In the genomic region with DNA sequence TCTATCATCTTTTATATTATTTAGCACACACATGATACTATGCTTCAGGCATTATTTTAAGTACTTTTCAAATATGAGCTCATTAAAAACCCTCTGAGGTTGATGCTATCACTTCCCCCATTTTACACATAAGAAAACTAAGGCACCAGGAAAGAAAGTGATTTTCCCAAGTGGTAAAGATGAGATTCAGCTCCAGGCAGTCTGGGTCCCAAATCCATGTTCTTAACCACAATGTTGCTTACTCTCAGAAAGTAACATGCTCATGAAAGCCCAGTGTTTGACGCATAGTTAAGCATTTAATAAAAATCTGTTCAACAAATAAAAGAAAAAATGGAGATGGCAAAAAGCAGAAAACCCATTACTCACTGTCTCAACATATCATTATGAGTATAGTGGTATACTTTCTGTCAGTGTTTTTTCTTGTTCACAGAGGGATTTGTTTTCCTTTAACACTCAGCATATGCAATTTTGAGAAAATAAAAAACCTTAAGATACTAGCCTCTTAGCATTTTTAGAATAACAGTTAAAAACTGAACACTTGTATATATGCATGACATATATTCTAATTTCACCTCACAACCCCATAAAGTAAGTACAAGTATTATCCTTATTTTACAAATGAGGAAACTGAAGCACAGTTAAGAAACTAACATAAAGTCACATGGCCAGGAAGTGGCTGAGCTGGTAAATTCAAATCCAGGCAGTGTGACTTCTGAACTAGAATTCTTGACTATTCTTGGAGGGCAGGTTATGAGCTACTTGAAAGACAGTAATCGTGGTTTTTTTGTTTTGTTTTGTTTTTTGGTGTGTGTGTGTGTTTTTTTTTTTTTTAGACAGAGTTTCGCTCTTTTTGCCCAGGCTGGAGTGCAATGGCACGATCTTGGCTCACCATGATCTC, we compare ENCODE assay signal across 9 cellular contexts. TPM values are rescaled to one million over a fixed set of nuclear protein-coding genes. Genes with fewer than 3 reads are reported as not detected.
A peak's percentile ranks its signal among the peaks of the same experiment; 100 is the strongest.
DNase-seq lines count a peak whose midpoint lies in the region; ATAC-seq and TF ChIP-seq lines count a peak whose summit lies in the region.
"Had no signal": no experiment of that assay in that cellular context is flagged by ENCODE, and none has a peak within 500 bp of the region (broad histone marks: within the 10 kb centered on the region; RNA-seq: fewer than 3 reads in every experiment).

No MANE protein-coding gene starts in this region.

- POLR2A ChIA-PET in activated CD4-positive, alpha-beta memory T cell treated with anti-CD3 and anti-CD28 coated beads, Interleukin-2, amount 10 ng/mL, durations not matched to agents 7 days and 5 days (lab: Charles Lee), result interaction anchor here (0.6 to 2.6 kb wide), 2 partner anchors 10 to 230 kb away, joined by 3 to 22 read pairs; partner anchors contain the start of gene PEAK1

- H3K4me1 Mint-ChIP-seq in activated CD4-positive, alpha-beta T cell treated with anti-CD3 and anti-CD28 coated beads, Interleukin-2, amount 10 ng/mL, durations not matched to agents 24 days and 14 days, result peaks cover 45% of the 10 kb centered on the region
- H3K4me1 Mint-ChIP-seq in activated CD4-positive, alpha-beta memory T cell treated with anti-CD3 and anti-CD28 coated beads, Interleukin-2, amount 10 ng/mL, durations not matched to agents 7 days and 5 days, result peaks cover 32% of the 10 kb centered on the region

- peak; percentile 84 for DNase-seq in activated CD4-positive, alpha-beta T cell treated with anti-CD3 and anti-CD28 coated beads, Interleukin-2, amount 10 ng/mL, durations not matched to agents 24 days and 14 days
- no peak for DNase-seq in activated CD4-positive, alpha-beta T cell treated with anti-CD3 and anti-CD28 coated beads for 4 hours
- peak; percentile 57 for DNase-seq in activated CD4-positive, alpha-beta memory T cell treated with anti-CD3 and anti-CD28 coated beads, Interleukin-2, amount 10 ng/mL, durations not matched to agents 7 days and 5 days
- no peak for DNase-seq in foreskin fibroblast
- DNase-seq in 8988T, result no peak
- DNase-seq in NCI-H2081 (lab: John Stamatoyannopoulos, UW), result no peak
- DNase-seq: sigmoid colon had no signal

- no peaks in the 10 kb centered on the region for H3K36me3 ChIP-seq in skeletal muscle satellite cell (ENCODE audit: insufficient read depth, low read length)
- H3K36me3 ChIP-seq: sigmoid colon had no signal

- CTCF ChIA-PET in activated CD4-positive, alpha-beta memory T cell treated with anti-CD3 and anti-CD28 coated beads, Interleukin-2, amount 10 ng/mL, durations not matched to agents 7 days and 5 days (lab: Charles Lee), result interaction anchor here (0.6 to 1.7 kb wide), 3 partner anchors 8 to 35 kb away, joined by 3 to 5 read pairs (median 4); no protein-coding TSS in a partner anchor

- peak overlapping the region; percentile 6 for H3K4me2 ChIP-seq in skeletal muscle satellite cell (ENCODE audit: low read length)

- intact Hi-C loops in activated CD4-positive, alpha-beta T cell treated with anti-CD3 and anti-CD28 coated beads, Interleukin-2, amount 10 ng/mL, durations not matched to agents 24 days and 14 days (cut with micrococcal nuclease), result loop anchor here (1.0 kb wide), 1 partner anchor 11 kb away; the partner anchor contains the start of genes HMG20A and PEAK1

- TF ChIP-seq CTCF in foreskin fibroblast (IDR thresholded peaks at IDR 0.05; ENCODE audit: low read depth, low read length), result no peak

- H3K9ac ChIP-seq in skeletal muscle satellite cell (ENCODE audit: low read depth, low read length), result no peak overlapping the region

- H3K27me3 Mint-ChIP-seq in activated CD4-positive, alpha-beta T cell treated with anti-CD3 and anti-CD28 coated beads, Interleukin-2, amount 10 ng/mL, durations not matched to agents 24 days and 14 days, result no peaks in the 10 kb centered on the region
- H3K27me3 Mint-ChIP-seq in activated CD4-positive, alpha-beta memory T cell treated with anti-CD3 and anti-CD28 coated beads, Interleukin-2, amount 10 ng/mL, durations not matched to agents 7 days and 5 days, result peaks cover 2% of the 10 kb centered on the region

- H3K27ac Mint-ChIP-seq in activated CD4-positive, alpha-beta T cell treated with anti-CD3 and anti-CD28 coated beads, Interleukin-2, amount 10 ng/mL, durations not matched to agents 24 days and 14 days, result peak overlapping the region; percentile 71
- H3K27ac Mint-ChIP-seq in activated CD4-positive, alpha-beta memory T cell treated with anti-CD3 and anti-CD28 coated beads, Interleukin-2, amount 10 ng/mL, durations not matched to agents 7 days and 5 days, result peak overlapping the region; percentile 88

- H3K9me3 ChIP-seq in skeletal muscle satellite cell (replicated peaks; ENCODE audit: low read length), result no peaks in the 10 kb centered on the region
- H3K9me3 ChIP-seq: sigmoid colon had no signal

- peak overlapping the region; percentile 59 for H3K4me3 Mint-ChIP-seq in activated CD4-positive, alpha-beta T cell treated with anti-CD3 and anti-CD28 coated beads, Interleukin-2, amount 10 ng/mL, durations not matched to agents 24 days and 14 days
- peak overlapping the region; percentile 67 for H3K4me3 Mint-ChIP-seq in activated CD4-positive, alpha-beta memory T cell treated with anti-CD3 and anti-CD28 coated beads, Interleukin-2, amount 10 ng/mL, durations not matched to agents 7 days and 5 days

- H3K36me3 Mint-ChIP-seq in activated CD4-positive, alpha-beta T cell treated with anti-CD3 and anti-CD28 coated beads, Interleukin-2, amount 10 ng/mL, durations not matched to agents 24 days and 14 days (ENCODE audit: low read depth), result peaks cover 7% of the 10 kb centered on the region
- peaks cover 4% of the 10 kb centered on the region for H3K36me3 Mint-ChIP-seq in activated CD4-positive, alpha-beta memory T cell treated with anti-CD3 and anti-CD28 coated beads, Interleukin-2, amount 10 ng/mL, durations not matched to agents 7 days and 5 days (ENCODE audit: low read depth)

- ATAC-seq in HG03066 (IDR thresholded peaks at IDR 0.05; ENCODE audit: low read depth, unreplicated experiment), result peak; percentile 85

- peaks cover 4% of the 10 kb centered on the region for H3K9me3 Mint-ChIP-seq in activated CD4-positive, alpha-beta T cell treated with anti-CD3 and anti-CD28 coated beads, Interleukin-2, amount 10 ng/mL, durations not matched to agents 24 days and 14 days
- no peaks in the 10 kb centered on the region for H3K9me3 Mint-ChIP-seq in activated CD4-positive, alpha-beta memory T cell treated with anti-CD3 and anti-CD28 coated beads, Interleukin-2, amount 10 ng/mL, durations not matched to agents 7 days and 5 days

- H3K4me3 ChIP-seq in skeletal muscle satellite cell (ENCODE audit: low read length) (no peak overlapping the region), foreskin fibroblast (ENCODE audit: low read depth in 1 of 2, low read length in 2 of 2) (no peak overlapping the region)
- H3K4me3 ChIP-seq: sigmoid colon had no signal

- peaks cover 9% of the 10 kb centered on the region for H3K4me1 ChIP-seq in skeletal muscle satellite cell (ENCODE audit: control insufficient read depth, insufficient read depth, low read length)

- H3K27me3 ChIP-seq in skeletal muscle satellite cell (ENCODE audit: control insufficient read depth, insufficient read depth, low read length), result no peaks in the 10 kb centered on the region
- H3K27me3 ChIP-seq: sigmoid colon had no signal

RNA-seq across cellular contexts. Expression of gene PEAK1, which starts 10.4 kb away (rescaled TPM):
- total RNA-seq in activated CD4-positive, alpha-beta T cell treated with anti-CD3 and anti-CD28 coated beads, Interleukin-2, amount 10 ng/mL, durations not matched to agents 24 days and 14 days, result 25.9 and 28.2 TPM in 2 replicates
- total RNA-seq in activated CD4-positive, alpha-beta memory T cell treated with anti-CD3 and anti-CD28 coated beads, Interleukin-2, amount 10 ng/mL, durations not matched to agents 7 days and 5 days, result 10 to 100 TPM; 20.8 to 23.6 TPM
- 24.8 and 25.8 TPM in 2 replicates for total RNA-seq in skeletal muscle satellite cell (2012; rRNA removed)

RNA-seq across cellular contexts. Expression of gene HMG20A, which starts 11.2 kb away (rescaled TPM):
- 42.3 and 46.4 TPM in 2 replicates for total RNA-seq in activated CD4-positive, alpha-beta T cell treated with anti-CD3 and anti-CD28 coated beads, Interleukin-2, amount 10 ng/mL, durations not matched to agents 24 days and 14 days
- total RNA-seq in activated CD4-positive, alpha-beta memory T cell treated with anti-CD3 and anti-CD28 coated beads, Interleukin-2, amount 10 ng/mL, durations not matched to agents 7 days and 5 days, result 10 to 100 TPM; 44.0 to 45.1 TPM
- 20.3 and 23.6 TPM in 2 replicates for total RNA-seq in skeletal muscle satellite cell (2012; rRNA removed)

Comparison
In these comparisons a context has a peak if more than half of its experiments do, and no peak if none do; other contexts are left out.
1. DNase-seq: peak in activated CD4-positive, alpha-beta T cell treated with anti-CD3 and anti-CD28 coated beads, Interleukin-2, amount 10 ng/mL, durations not matched to agents 24 days and 14 days (single experiment) and activated CD4-positive, alpha-beta memory T cell treated with anti-CD3 and anti-CD28 coated beads, Interleukin-2, amount 10 ng/mL, durations not matched to agents 7 days and 5 days (single experiment); none in activated CD4-positive, alpha-beta T cell treated with anti-CD3 and anti-CD28 coated beads for 4 hours (0 of 2), foreskin fibroblast (0 of 2), 8988T (single experiment) and NCI-H2081 (0 of 2).